ENCODE assay signal across 1 cellular context in the genomic region with DNA sequence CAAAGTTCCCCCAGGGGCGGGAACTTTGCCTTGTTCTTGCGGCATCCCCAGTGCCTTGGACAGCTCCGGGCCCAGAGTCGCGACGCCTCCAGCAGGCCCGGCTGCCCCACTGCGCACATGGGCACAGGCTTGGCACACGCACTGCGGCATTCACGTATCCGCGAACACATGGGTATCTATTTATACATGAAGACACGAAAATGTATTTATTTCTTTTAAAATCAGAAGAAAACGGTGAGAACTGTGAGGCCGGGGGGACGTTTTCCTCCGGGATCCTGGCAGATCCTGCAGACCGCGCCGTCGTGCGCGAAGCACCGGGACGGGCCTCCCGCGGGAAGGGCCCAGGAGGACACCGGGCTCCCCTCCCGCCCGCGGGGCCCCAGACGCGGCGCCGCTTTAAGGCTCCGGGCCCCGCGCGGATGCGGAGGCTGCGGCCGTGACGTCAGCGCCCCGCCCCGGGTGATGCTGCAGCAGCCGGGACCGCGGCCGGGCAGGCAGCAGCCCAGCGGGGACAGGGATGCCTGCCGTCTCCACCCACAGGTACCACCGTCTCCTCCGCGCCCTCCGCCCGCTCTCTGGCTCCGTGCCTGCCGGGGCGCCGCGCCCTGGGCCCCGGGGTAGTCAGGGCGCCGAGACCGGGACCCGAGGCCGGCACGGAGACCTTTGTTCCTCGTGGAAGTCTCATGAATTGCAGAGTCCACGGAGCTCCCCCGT.
TF ChIP-seq lines count a peak whose summit lies in the region.

A gene (plus strand): TSS at position 468 of the 714 bp plus-strand sequence. CDS start 6,216 bp downstream, outside the sequence.

TF ChIP-seq in WTC11, 78 proteins besides CTCF, POLR2A, EP300 and RAD21 (continued from another document and continues in another):
- TF ChIP-seq, protein P1, sequence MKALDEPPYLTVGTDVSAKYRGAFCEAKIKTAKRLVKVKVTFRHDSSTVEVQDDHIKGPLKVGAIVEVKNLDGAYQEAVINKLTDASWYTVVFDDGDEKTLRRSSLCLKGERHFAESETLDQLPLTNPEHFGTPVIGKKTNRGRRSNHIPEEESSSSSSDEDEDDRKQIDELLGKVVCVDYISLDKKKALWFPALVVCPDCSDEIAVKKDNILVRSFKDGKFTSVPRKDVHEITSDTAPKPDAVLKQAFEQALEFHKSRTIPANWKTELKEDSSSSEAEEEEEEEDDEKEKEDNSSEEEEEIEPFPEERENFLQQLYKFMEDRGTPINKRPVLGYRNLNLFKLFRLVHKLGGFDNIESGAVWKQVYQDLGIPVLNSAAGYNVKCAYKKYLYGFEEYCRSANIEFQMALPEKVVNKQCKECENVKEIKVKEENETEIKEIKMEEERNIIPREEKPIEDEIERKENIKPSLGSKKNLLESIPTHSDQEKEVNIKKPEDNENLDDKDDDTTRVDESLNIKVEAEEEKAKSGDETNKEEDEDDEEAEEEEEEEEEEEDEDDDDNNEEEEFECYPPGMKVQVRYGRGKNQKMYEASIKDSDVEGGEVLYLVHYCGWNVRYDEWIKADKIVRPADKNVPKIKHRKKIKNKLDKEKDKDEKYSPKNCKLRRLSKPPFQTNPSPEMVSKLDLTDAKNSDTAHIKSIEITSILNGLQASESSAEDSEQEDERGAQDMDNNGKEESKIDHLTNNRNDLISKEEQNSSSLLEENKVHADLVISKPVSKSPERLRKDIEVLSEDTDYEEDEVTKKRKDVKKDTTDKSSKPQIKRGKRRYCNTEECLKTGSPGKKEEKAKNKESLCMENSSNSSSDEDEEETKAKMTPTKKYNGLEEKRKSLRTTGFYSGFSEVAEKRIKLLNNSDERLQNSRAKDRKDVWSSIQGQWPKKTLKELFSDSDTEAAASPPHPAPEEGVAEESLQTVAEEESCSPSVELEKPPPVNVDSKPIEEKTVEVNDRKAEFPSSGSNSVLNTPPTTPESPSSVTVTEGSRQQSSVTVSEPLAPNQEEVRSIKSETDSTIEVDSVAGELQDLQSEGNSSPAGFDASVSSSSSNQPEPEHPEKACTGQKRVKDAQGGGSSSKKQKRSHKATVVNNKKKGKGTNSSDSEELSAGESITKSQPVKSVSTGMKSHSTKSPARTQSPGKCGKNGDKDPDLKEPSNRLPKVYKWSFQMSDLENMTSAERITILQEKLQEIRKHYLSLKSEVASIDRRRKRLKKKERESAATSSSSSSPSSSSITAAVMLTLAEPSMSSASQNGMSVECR (CRISPR knock-in tag; IDR thresholded peaks at IDR 0.05; ENCODE audit: borderline replicate concordance): no peak; the same call in 1 of the 2 replicates
- TF ChIP-seq GTF2I (CRISPR knock-in tag; conservative IDR thresholded peaks at IDR 0.05) (no peak), SMAD3 (CRISPR knock-in tag; IDR thresholded peaks at IDR 0.05; ENCODE audit: borderline replicate concordance) (no peak), ATF1 (CRISPR knock-in tag; IDR thresholded peaks at IDR 0.05) (0 out of 2 replicates have a peak, but pooled peaks have one; percentile 55), JAZF1 (CRISPR knock-in tag; IDR thresholded peaks at IDR 0.05) (no peak), RELA (CRISPR knock-in tag; IDR thresholded peaks at IDR 0.05; ENCODE audit: borderline replicate concordance) (no peak), NR3C1 (CRISPR knock-in tag; conservative IDR thresholded peaks at IDR 0.05; ENCODE audit: low read depth) (no peak), ZNF317 (CRISPR knock-in tag; IDR thresholded peaks at IDR 0.05; ENCODE audit: borderline replicate concordance, low read depth) (no peak), NR1H2 (CRISPR knock-in tag; IDR thresholded peaks at IDR 0.05) (no peak), KAT7 (CRISPR knock-in tag; IDR thresholded peaks at IDR 0.05; ENCODE audit: borderline replicate concordance) (no peak), ESRRA (CRISPR knock-in tag; IDR thresholded peaks at IDR 0.05; ENCODE audit: borderline replicate concordance) (no peak), ZNF138 (CRISPR knock-in tag; conservative IDR thresholded peaks at IDR 0.05) (0 out of 2 replicates have a peak, but pooled peaks have one; percentile 51), CREM (CRISPR knock-in tag; IDR thresholded peaks at IDR 0.05) (peak; percentile 89), TCF7 (CRISPR knock-in tag; IDR thresholded peaks at IDR 0.05; ENCODE audit: low read depth) (no peak), CBFB (CRISPR knock-in tag; IDR thresholded peaks at IDR 0.05; ENCODE audit: low read depth) (0 out of 2 replicates have a peak, but pooled peaks have one; percentile 19), ZNF219 (CRISPR knock-in tag; IDR thresholded peaks at IDR 0.05; ENCODE audit: borderline replicate concordance) (no peak), EMX1 (CRISPR knock-in tag; IDR thresholded peaks at IDR 0.05) (no peak), OVOL2 (CRISPR knock-in tag; IDR thresholded peaks at IDR 0.05; ENCODE audit: borderline replicate concordance) (no peak), ZNF671 (CRISPR knock-in tag; IDR thresholded peaks at IDR 0.05) (no peak), FOXJ3 (CRISPR knock-in tag; IDR thresholded peaks at IDR 0.05; ENCODE audit: borderline replicate concordance) (no peak)
- TF ChIP-seq, protein P2, sequence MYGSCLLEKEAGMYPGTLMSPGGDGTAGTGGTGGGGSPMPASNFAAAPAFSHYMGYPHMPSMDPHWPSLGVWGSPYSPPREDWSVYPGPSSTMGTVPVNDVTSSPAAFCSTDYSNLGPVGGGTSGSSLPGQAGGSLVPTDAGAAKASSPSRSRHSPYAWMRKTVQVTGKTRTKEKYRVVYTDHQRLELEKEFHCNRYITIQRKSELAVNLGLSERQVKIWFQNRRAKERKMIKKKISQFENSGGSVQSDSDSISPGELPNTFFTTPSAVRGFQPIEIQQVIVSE (CRISPR knock-in tag; IDR thresholded peaks at IDR 0.05; ENCODE audit: borderline replicate concordance): no peak
- TF ChIP-seq, protein P3, sequence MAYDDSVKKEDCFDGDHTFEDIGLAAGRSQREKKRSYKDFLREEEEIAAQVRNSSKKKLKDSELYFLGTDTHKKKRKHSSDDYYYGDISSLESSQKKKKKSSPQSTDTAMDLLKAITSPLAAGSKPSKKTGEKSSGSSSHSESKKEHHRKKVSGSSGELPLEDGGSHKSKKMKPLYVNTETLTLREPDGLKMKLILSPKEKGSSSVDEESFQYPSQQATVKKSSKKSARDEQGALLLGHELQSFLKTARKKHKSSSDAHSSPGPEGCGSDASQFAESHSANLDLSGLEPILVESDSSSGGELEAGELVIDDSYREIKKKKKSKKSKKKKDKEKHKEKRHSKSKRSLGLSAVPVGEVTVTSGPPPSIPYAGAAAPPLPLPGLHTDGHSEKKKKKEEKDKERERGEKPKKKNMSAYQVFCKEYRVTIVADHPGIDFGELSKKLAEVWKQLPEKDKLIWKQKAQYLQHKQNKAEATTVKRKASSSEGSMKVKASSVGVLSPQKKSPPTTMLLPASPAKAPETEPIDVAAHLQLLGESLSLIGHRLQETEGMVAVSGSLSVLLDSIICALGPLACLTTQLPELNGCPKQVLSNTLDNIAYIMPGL (CRISPR knock-in tag; IDR thresholded peaks at IDR 0.05): 0 out of 2 replicates have a peak, but pooled peaks have one; percentile 67
- TF ChIP-seq, protein P4, sequence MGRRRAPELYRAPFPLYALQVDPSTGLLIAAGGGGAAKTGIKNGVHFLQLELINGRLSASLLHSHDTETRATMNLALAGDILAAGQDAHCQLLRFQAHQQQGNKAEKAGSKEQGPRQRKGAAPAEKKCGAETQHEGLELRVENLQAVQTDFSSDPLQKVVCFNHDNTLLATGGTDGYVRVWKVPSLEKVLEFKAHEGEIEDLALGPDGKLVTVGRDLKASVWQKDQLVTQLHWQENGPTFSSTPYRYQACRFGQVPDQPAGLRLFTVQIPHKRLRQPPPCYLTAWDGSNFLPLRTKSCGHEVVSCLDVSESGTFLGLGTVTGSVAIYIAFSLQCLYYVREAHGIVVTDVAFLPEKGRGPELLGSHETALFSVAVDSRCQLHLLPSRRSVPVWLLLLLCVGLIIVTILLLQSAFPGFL (CRISPR knock-in tag; IDR thresholded peaks at IDR 0.05; ENCODE audit: borderline replicate concordance): no peak
- TF ChIP-seq, protein P5, sequence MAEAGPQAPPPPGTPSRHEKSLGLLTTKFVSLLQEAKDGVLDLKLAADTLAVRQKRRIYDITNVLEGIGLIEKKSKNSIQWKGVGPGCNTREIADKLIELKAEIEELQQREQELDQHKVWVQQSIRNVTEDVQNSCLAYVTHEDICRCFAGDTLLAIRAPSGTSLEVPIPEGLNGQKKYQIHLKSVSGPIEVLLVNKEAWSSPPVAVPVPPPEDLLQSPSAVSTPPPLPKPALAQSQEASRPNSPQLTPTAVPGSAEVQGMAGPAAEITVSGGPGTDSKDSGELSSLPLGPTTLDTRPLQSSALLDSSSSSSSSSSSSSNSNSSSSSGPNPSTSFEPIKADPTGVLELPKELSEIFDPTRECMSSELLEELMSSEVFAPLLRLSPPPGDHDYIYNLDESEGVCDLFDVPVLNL (CRISPR knock-in tag; IDR thresholded peaks at IDR 0.05; ENCODE audit: borderline replicate concordance, low read depth): peak; percentile 61; the same call in 1 of the 2 replicates
- TF ChIP-seq, protein P6, sequence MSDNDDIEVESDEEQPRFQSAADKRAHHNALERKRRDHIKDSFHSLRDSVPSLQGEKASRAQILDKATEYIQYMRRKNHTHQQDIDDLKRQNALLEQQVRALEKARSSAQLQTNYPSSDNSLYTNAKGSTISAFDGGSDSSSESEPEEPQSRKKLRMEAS (CRISPR knock-in tag; IDR thresholded peaks at IDR 0.05): peak; percentile 74; the same call in 1 of the 2 replicates
- TF ChIP-seq, protein P7, sequence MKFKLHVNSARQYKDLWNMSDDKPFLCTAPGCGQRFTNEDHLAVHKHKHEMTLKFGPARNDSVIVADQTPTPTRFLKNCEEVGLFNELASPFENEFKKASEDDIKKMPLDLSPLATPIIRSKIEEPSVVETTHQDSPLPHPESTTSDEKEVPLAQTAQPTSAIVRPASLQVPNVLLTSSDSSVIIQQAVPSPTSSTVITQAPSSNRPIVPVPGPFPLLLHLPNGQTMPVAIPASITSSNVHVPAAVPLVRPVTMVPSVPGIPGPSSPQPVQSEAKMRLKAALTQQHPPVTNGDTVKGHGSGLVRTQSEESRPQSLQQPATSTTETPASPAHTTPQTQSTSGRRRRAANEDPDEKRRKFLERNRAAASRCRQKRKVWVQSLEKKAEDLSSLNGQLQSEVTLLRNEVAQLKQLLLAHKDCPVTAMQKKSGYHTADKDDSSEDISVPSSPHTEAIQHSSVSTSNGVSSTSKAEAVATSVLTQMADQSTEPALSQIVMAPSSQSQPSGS (CRISPR knock-in tag; IDR thresholded peaks at IDR 0.05; ENCODE audit: borderline replicate concordance, low read depth): no peak
- TF ChIP-seq, protein P8, sequence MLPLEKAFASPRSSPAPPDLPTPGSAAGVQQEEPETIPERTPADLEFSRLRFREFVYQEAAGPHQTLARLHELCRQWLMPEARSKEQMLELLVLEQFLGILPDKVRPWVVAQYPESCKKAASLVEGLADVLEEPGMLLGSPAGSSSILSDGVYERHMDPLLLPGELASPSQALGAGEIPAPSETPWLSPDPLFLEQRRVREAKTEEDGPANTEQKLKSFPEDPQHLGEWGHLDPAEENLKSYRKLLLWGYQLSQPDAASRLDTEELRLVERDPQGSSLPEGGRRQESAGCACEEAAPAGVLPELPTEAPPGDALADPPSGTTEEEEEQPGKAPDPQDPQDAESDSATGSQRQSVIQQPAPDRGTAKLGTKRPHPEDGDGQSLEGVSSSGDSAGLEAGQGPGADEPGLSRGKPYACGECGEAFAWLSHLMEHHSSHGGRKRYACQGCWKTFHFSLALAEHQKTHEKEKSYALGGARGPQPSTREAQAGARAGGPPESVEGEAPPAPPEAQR (CRISPR knock-in tag; IDR thresholded peaks at IDR 0.05): no peak
- TF ChIP-seq, protein P9, sequence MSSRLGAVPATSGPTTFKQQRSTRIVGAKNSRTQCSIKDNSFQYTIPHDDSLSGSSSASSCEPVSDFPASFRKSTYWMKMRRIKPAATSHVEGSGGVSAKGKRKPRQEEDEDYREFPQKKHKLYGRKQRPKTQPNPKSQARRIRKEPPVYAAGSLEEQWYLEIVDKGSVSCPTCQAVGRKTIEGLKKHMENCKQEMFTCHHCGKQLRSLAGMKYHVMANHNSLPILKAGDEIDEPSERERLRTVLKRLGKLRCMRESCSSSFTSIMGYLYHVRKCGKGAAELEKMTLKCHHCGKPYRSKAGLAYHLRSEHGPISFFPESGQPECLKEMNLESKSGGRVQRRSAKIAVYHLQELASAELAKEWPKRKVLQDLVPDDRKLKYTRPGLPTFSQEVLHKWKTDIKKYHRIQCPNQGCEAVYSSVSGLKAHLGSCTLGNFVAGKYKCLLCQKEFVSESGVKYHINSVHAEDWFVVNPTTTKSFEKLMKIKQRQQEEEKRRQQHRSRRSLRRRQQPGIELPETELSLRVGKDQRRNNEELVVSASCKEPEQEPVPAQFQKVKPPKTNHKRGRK (CRISPR knock-in tag; IDR thresholded peaks at IDR 0.05; ENCODE audit: borderline replicate concordance): no peak
- TF ChIP-seq, protein P10, sequence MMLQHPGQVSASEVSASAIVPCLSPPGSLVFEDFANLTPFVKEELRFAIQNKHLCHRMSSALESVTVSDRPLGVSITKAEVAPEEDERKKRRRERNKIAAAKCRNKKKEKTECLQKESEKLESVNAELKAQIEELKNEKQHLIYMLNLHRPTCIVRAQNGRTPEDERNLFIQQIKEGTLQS (CRISPR knock-in tag; conservative IDR thresholded peaks at IDR 0.05): no peak
- TF ChIP-seq, protein P11, sequence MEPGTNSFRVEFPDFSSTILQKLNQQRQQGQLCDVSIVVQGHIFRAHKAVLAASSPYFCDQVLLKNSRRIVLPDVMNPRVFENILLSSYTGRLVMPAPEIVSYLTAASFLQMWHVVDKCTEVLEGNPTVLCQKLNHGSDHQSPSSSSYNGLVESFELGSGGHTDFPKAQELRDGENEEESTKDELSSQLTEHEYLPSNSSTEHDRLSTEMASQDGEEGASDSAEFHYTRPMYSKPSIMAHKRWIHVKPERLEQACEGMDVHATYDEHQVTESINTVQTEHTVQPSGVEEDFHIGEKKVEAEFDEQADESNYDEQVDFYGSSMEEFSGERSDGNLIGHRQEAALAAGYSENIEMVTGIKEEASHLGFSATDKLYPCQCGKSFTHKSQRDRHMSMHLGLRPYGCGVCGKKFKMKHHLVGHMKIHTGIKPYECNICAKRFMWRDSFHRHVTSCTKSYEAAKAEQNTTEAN (CRISPR knock-in tag; IDR thresholded peaks at IDR 0.05): no peak
